Comparison of ENCODE assay signal across 8 cellular contexts in genomic region chr9:128321879-128322341, GRCh38.
A peak's percentile ranks its signal among the peaks of the same experiment; 100 is the strongest.
DNase-seq lines count a peak whose midpoint lies in the region; TF ChIP-seq lines count a peak whose summit lies in the region.

No MANE protein-coding gene starts in this region.

- CTCF ChIA-PET in HEK293T (lab: Yijun Ruan, JAX) = no interaction called here

- DNase-seq in GM12865 (ENCODE audit: low read depth) (no peak), HEK293T (ENCODE audit: extremely low spot score) (no peak), KG1 (lab: John Stamatoyannopoulos, UW) (no peak), retina (no peak), NCI-H1092 treated with DMSO at 0.1 percent for 48 hours (lab: John Stamatoyannopoulos, UW) (no peak)

- H3K36me3 ChIP-seq in iPS-15b (ENCODE audit: control insufficient read depth, insufficient read depth, low read length) = peaks cover 14% of the 10 kb centered on the region
- H3K36me3 ChIP-seq in subcutaneous abdominal adipose tissue (ENCODE audit: control insufficient read depth in 5 of 5, insufficient read depth in 5 of 5, low read length in 5 of 5) = peaks cover 4 to 30% (median 21%) of the 10 kb centered on the region in 5 donors

- H3K4me3 ChIP-seq in GM12865 (ENCODE audit: low read depth, low read length) (peak overlapping the region; percentile 80), WI38 (ENCODE audit: low read depth, low read length) (peak overlapping the region; percentile 96), iPS-15b (ENCODE audit: low read depth, low read length) (peak overlapping the region; percentile 99), subcutaneous abdominal adipose tissue (ENCODE audit: low read depth in 1 of 5, low read length in 5 of 5) (peak overlapping the region; percentile 84 to 99 (median 91))

- peak overlapping the region; percentile 85 for H3K27ac ChIP-seq in subcutaneous abdominal adipose tissue (ENCODE audit: low read depth, low read length)

- POLR2A ChIA-PET in HEK293T (lab: Yijun Ruan, JAX) = interaction anchor here (0.6 to 1.2 kb wide), 2 partner anchors 14 to 463 kb away, joined by 3 read pairs; no protein-coding TSS in a partner anchor

- H3K9me3 ChIP-seq in iPS-15b (ENCODE audit: control insufficient read depth, insufficient read depth, low read length) (no peaks in the 10 kb centered on the region), subcutaneous abdominal adipose tissue (ENCODE audit: control insufficient read depth in 5 of 5, low read length in 5 of 5) (no peaks in the 10 kb centered on the region)

- H3K27me3 ChIP-seq in iPS-15b (ENCODE audit: control insufficient read depth, insufficient read depth, low read length) (no peaks in the 10 kb centered on the region), subcutaneous abdominal adipose tissue (ENCODE audit: control insufficient read depth in 5 of 5, insufficient read depth in 4 of 5, low read length in 5 of 5) (no peaks in the 10 kb centered on the region)

- TF ChIP-seq CTCF in GM12865 (IDR thresholded peaks at IDR 0.05; ENCODE audit: insufficient read depth, low read depth, low read length, missing control alignments) (no peak), WI38 (IDR thresholded peaks at IDR 0.05; ENCODE audit: low read depth, low read length) (no peak)

- H3K9ac ChIP-seq in iPS-15b (ENCODE audit: low read depth, low read length) (no peak overlapping the region), subcutaneous abdominal adipose tissue (ENCODE audit: low read length in 5 of 5) (peak overlapping the region; percentile 23 to 89 (median 80))

- H3K4me1 ChIP-seq in iPS-15b (ENCODE audit: control insufficient read depth, insufficient read depth, low read length) = no peaks in the 10 kb centered on the region
- H3K4me1 ChIP-seq in subcutaneous abdominal adipose tissue (ENCODE audit: control insufficient read depth in 5 of 5, insufficient read depth in 5 of 5, low read length in 5 of 5) = peaks cover 3 to 26% (median 25%) of the 10 kb centered on the region in 5 donors

TF ChIP-seq in HEK293T, 16 proteins besides CTCF, POLR2A, EP300 and RAD21:
- no peak for TF ChIP-seq PKNOX1 (IDR thresholded peaks at IDR 0.05)
- peak; percentile 54 for TF ChIP-seq L3MBTL2 (conservative IDR thresholded peaks at IDR 0.05)
